ENCODE assay signal across 26 cellular contexts in the genomic region with DNA sequence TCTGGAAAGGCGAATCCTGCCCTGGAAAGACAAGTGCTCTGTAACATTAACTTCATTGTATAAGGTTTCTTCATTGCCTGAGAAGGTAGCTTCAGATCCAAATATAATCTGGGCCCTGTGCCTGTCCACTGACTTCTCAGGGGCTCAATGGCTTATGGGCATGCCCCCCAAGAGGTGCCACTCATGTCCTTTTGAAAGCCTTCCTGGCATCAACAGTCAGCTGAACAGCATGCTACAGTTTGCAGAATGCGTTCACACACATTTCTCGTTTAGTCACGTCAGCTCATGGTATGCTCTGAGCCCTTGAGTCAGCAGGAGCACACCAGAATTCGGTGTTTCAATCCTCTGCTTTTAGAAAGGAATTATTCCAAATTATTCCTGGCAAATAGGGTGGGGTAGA. TPM values are rescaled to one million over a fixed set of nuclear protein-coding genes. Genes with fewer than 3 reads are reported as not detected.
DNase-seq lines count a peak whose midpoint lies in the region; ATAC-seq, FAIRE-seq and TF ChIP-seq lines count a peak whose summit lies in the region.
"Had no signal": no experiment of that assay in that cellular context is flagged by ENCODE, and none has a peak within 500 bp of the region (broad histone marks: within the 10 kb centered on the region; RNA-seq: fewer than 3 reads in every experiment).

No MANE protein-coding gene starts in this region.

- peak overlapping the region; percentile 22 for H2AK9ac ChIP-seq in IMR-90 (replicated peaks; ENCODE audit: low read depth, low read length, poor library complexity)

- no peaks in the 10 kb centered on the region for H3K79me2 ChIP-seq in keratinocyte (ENCODE audit: control insufficient read depth, insufficient read depth, low read length)

- peak; percentile 26 for FAIRE-seq in keratinocyte (lab: Jason Lieb, UNC)
- FAIRE-seq: A204.1 had no signal

- TF ChIP-seq CTCF in IMR-90 (conservative IDR thresholded peaks at IDR 0.05; ENCODE audit: low read depth, low read length) (no peak), keratinocyte (optimal IDR thresholded peaks at IDR 0.05 in 1 of 3, IDR thresholded peaks at IDR 0.05 in 1 of 3, conservative IDR thresholded peaks at IDR 0.05 in 1 of 3; ENCODE audit: extremely low read depth in 1 of 3, insufficient read depth in 2 of 3, low read length in 3 of 3) (no peak), lower lobe of right lung (IDR thresholded peaks at IDR 0.05) (no peak)

- peaks cover 6 to 8% of the 10 kb centered on the region in 2 experiments; a peak in 2 of 4 replicates for H3K79me1 ChIP-seq in IMR-90 (ENCODE audit: low read depth in 1 of 2, low read length in 2 of 2)

- no peak overlapping the region for H3K4me2 ChIP-seq in IMR-90 (ENCODE audit: low read depth, low read length)
- no peak overlapping the region for H3K4me2 ChIP-seq in keratinocyte (ENCODE audit: control insufficient read depth, extremely low read depth, insufficient read depth, low read depth, low read length)
- H3K4me2 ChIP-seq: neural progenitor cell had no signal

- H2AFZ ChIP-seq in IMR-90 (replicated peaks; ENCODE audit: low read length, poor library complexity) (no peak overlapping the region), keratinocyte (ENCODE audit: control insufficient read depth, low read length) (no peak overlapping the region)
- H2AFZ ChIP-seq: neural progenitor cell had no signal

- no peak overlapping the region for H4K5ac ChIP-seq in IMR-90 (ENCODE audit: low read depth, low read length)

- no peak overlapping the region for H3K23ac ChIP-seq in IMR-90 (ENCODE audit: low read depth, low read length)

- no CpG with 5 or more reads among the region's 5 CpGs for WGBS in IMR-90 (ENCODE audit: extremely low coverage in 2 of 2, insufficient read length in 1 of 2), 2 experiments

- H3K9me3 ChIP-seq in IMR-90 (ENCODE audit: control insufficient read depth, insufficient read depth, low read length) (no peaks in the 10 kb centered on the region), keratinocyte (ENCODE audit: control insufficient read depth, low read depth, low read length) (no peaks in the 10 kb centered on the region), lower lobe of right lung (no peaks in the 10 kb centered on the region)
- H3K9me3 ChIP-seq: left ventricle myocardium inferior, right lobe of liver, upper lobe of right lung had no signal

- no peak overlapping the region for H2BK20ac ChIP-seq in IMR-90 (ENCODE audit: low read depth, low read length)

- no peak overlapping the region for H3K18ac ChIP-seq in IMR-90 (ENCODE audit: low read depth, low read length)

- H4K91ac ChIP-seq in IMR-90 (ENCODE audit: insufficient read depth, low read depth, low read length): no peak overlapping the region

- H3K4ac ChIP-seq in IMR-90 (ENCODE audit: low read depth, low read length): no peak overlapping the region

- H3K4me1 Mint-ChIP-seq in stimulated activated effector memory CD8-positive, alpha-beta T cell treated with anti-CD3 and anti-CD28 coated beads, Interleukin-12 subunit alpha, Interleukin-12 subunit beta, amount 100 ng/mL, for 72 hours: peaks cover 14% of the 10 kb centered on the region

- no peak overlapping the region for H3K4me3 Mint-ChIP-seq in stimulated activated effector memory CD8-positive, alpha-beta T cell treated with anti-CD3 and anti-CD28 coated beads, Interleukin-12 subunit alpha, Interleukin-12 subunit beta, amount 100 ng/mL, for 72 hours
- H3K4me3 Mint-ChIP-seq: activated naive CD8-positive, alpha-beta T cell treated with anti-CD3 and anti-CD28 coated beads for 36 hours; activated T-cell treated with anti-CD3 and anti-CD28 coated beads, Interleukin-2, amount 50 U/mL, for 4 hours; CD14-positive monocyte; IgD-negative memory B cell; neural progenitor cell had no signal

- H4K20me1 ChIP-seq in IMR-90 (ENCODE audit: insufficient read depth, low read length): 0 out of 2 replicates have a peak, but pooled peaks cover 3% of the 10 kb centered on the region
- H4K20me1 ChIP-seq in keratinocyte (ENCODE audit: control insufficient read depth, extremely low read depth, insufficient read depth, low read length): no peaks in the 10 kb centered on the region

- H2AK5ac ChIP-seq in IMR-90 (ENCODE audit: low read depth, low read length): 0 out of 2 replicates have a peak overlapping the region, but pooled peaks have one; percentile 11

- H3K9me3 Mint-ChIP-seq in stimulated activated effector memory CD8-positive, alpha-beta T cell treated with anti-CD3 and anti-CD28 coated beads, Interleukin-12 subunit alpha, Interleukin-12 subunit beta, amount 100 ng/mL, for 72 hours: no peaks in the 10 kb centered on the region
- H3K9me3 Mint-ChIP-seq: activated naive CD8-positive, alpha-beta T cell treated with anti-CD3 and anti-CD28 coated beads for 36 hours; activated T-cell treated with anti-CD3 and anti-CD28 coated beads, Interleukin-2, amount 50 U/mL, for 4 hours; CD14-positive monocyte; IgD-negative memory B cell; neural progenitor cell had no signal

- no peak overlapping the region for H2BK120ac ChIP-seq in IMR-90 (ENCODE audit: low read depth, low read length)

- in situ Hi-C loops in IMR-90 (cut with MboI; ENCODE audit: low sequenced_read_pairs): loop anchor here (25.0 kb wide), 1 partner anchor 439 kb away; no protein-coding TSS in a partner anchor

- H2BK5ac ChIP-seq in IMR-90 (ENCODE audit: low read depth, low read length, poor library complexity, severe bottlenecking): no peak overlapping the region

- H3K4me1 ChIP-seq in IMR-90 (ENCODE audit: control insufficient read depth, insufficient read depth, low read length) (peaks cover 21% of the 10 kb centered on the region), keratinocyte (ENCODE audit: control insufficient read depth, extremely low read depth, insufficient read depth, low read length) (no peaks in the 10 kb centered on the region), lower lobe of right lung (peaks cover 44% of the 10 kb centered on the region)
- H3K4me1 ChIP-seq: right lobe of liver had no signal

- H4K8ac ChIP-seq in IMR-90 (ENCODE audit: low read depth in 2 of 2, low read length in 2 of 2): no peak overlapping the region

- BruUV-seq in IMR-90 (replicated peaks; lab: Mats Ljungman, UMichigan): no TSS peak

- no peak overlapping the region for H3K14ac ChIP-seq in IMR-90 (replicated peaks; ENCODE audit: low read depth, low read length)

- no peaks in the 10 kb centered on the region for H3K36me3 Mint-ChIP-seq in stimulated activated effector memory CD8-positive, alpha-beta T cell treated with anti-CD3 and anti-CD28 coated beads, Interleukin-12 subunit alpha, Interleukin-12 subunit beta, amount 100 ng/mL, for 72 hours
- H3K36me3 Mint-ChIP-seq: CD14-positive monocyte, neural progenitor cell had no signal

- H3K4me3 ChIP-seq in IMR-90 (ENCODE audit: insufficient read depth, low read depth, low read length): no peak overlapping the region
- H3K4me3 ChIP-seq in keratinocyte (ENCODE audit: control insufficient read depth in 2 of 3, extremely low read depth in 1 of 3, insufficient read depth in 2 of 3, low read depth in 1 of 3, low read length in 3 of 3): no peak overlapping the region
- H3K4me3 ChIP-seq in lower lobe of right lung: no peak overlapping the region
- H3K4me3 ChIP-seq: left ventricle myocardium inferior, neural progenitor cell, right lobe of liver, SK-N-MC, upper lobe of right lung had no signal

- intact Hi-C loops in IMR-90 (cut with micrococcal nuclease): no loop called here
- intact Hi-C loops in lower lobe of right lung (cut with DNase I): loop anchor here (10.0 kb wide), 1 partner anchor 127 kb away; a partner anchor contains a TSS

- H3K56ac ChIP-seq in IMR-90 (ENCODE audit: extremely low read depth, insufficient read depth, low read length): no peak overlapping the region

- no peak for TF ChIP-seq POLR2A in IMR-90 (IDR thresholded peaks at IDR 0.05; ENCODE audit: low read depth, low read length)

- no peaks in the 10 kb centered on the region for H3K27me3 ChIP-seq in IMR-90 (ENCODE audit: control insufficient read depth, insufficient read depth, low read length)
- no peaks in the 10 kb centered on the region for H3K27me3 ChIP-seq in keratinocyte (ENCODE audit: control insufficient read depth, extremely low read depth, insufficient read depth, low read length)
- no peaks in the 10 kb centered on the region for H3K27me3 ChIP-seq in lower lobe of right lung (ENCODE audit: low read depth)
- H3K27me3 ChIP-seq: neural progenitor cell, right lobe of liver, upper lobe of right lung had no signal

- H3K27ac ChIP-seq in IMR-90 (ENCODE audit: insufficient read depth, low read length) (no peak overlapping the region), caudate nucleus (ENCODE audit: low read depth, low read length) (peak overlapping the region; percentile 98), keratinocyte (ENCODE audit: control insufficient read depth, insufficient read depth, low read length) (no peak overlapping the region), lower lobe of right lung (no peak overlapping the region)
- H3K27ac ChIP-seq: left ventricle myocardium inferior, neural progenitor cell, right lobe of liver, SK-N-MC, upper lobe of right lung had no signal

- H3K27ac Mint-ChIP-seq in stimulated activated effector memory CD8-positive, alpha-beta T cell treated with anti-CD3 and anti-CD28 coated beads, Interleukin-12 subunit alpha, Interleukin-12 subunit beta, amount 100 ng/mL, for 72 hours: peak overlapping the region; percentile 30
- H3K27ac Mint-ChIP-seq: activated naive CD8-positive, alpha-beta T cell treated with anti-CD3 and anti-CD28 coated beads for 36 hours; CD14-positive monocyte; IgD-negative memory B cell; neural progenitor cell; progenitor cell of endocrine pancreas had no signal

- TF ChIP-seq RAD21 in IMR-90 (IDR thresholded peaks at IDR 0.05; ENCODE audit: low read length): no peak

- H3K9ac ChIP-seq in IMR-90 (ENCODE audit: low read depth, low read length): no peak overlapping the region
- H3K9ac ChIP-seq in keratinocyte (ENCODE audit: control insufficient read depth, extremely low read depth, insufficient read depth, low read length): no peak overlapping the region
- H3K9ac ChIP-seq: neural progenitor cell had no signal

- H3K36me3 ChIP-seq in IMR-90 (ENCODE audit: control insufficient read depth, insufficient read depth, low read length) (no peaks in the 10 kb centered on the region), keratinocyte (ENCODE audit: control insufficient read depth in 2 of 2, extremely low read depth in 1 of 2, insufficient read depth in 2 of 2, low read length in 2 of 2) (no peaks in the 10 kb centered on the region), lower lobe of right lung (no peaks in the 10 kb centered on the region)
- H3K36me3 ChIP-seq: left ventricle myocardium inferior, neural progenitor cell, right lobe of liver, upper lobe of right lung had no signal

- POLR2A ChIA-PET in IMR-90 (lab: Charles Lee; ENCODE audit: unreplicated experiment): no interaction called here

- H2BK15ac ChIP-seq in IMR-90 (ENCODE audit: low read depth, low read length): no peak overlapping the region

- dilution Hi-C loops in IMR-90 (cut with HindIII; ENCODE audit: low sequenced_read_pairs, unreplicated experiment): no loop called here
- dilution Hi-C loops in keratinocyte (cut with MboI; ENCODE audit: extremely low pct_ligation_motif_present, low sequenced_read_pairs): no loop called here

- DNase-seq in IMR-90: no peak
- no peak for DNase-seq in caudate nucleus (lab: John Stamatoyannopoulos, UW)
- no peak for DNase-seq in keratinocyte (ENCODE audit: low read depth, low spot score)
- DNase-seq in stimulated activated effector memory CD8-positive, alpha-beta T cell treated with anti-CD3 and anti-CD28 coated beads, Interleukin-12 subunit alpha, Interleukin-12 subunit beta, amount 100 ng/mL, for 72 hours (ENCODE audit: low spot score in 2 of 2): no peak
- no peak for DNase-seq in RPMI8226
- DNase-seq in lower lobe of right lung: no peak
- DNase-seq in GM19240 (ENCODE audit: insufficient read length, low spot score): no peak
- no peak for DNase-seq in NCI-H524 (lab: John Stamatoyannopoulos, UW)
- DNase-seq: activated gamma-delta T cell; activated naive CD8-positive, alpha-beta T cell treated with anti-CD3 and anti-CD28 coated beads for 36 hours; activated T-cell treated with anti-CD3 and anti-CD28 coated beads, Interleukin-2, amount 50 U/mL, for 4 hours; cerebellar nuclear complex; DND-41; effector CD4-positive, alpha-beta T cell; left ventricle myocardium inferior; OCI-M1; right lobe of liver; stimulated activated CD4-positive, alpha-beta T cell treated with anti-CD3 and anti-CD28 coated beads, Interleukin-4, amount 100 ng/mL, for 1 hour; upper lobe of right lung had no signal

- CTCF ChIA-PET in IMR-90 (lab: Yijun Ruan, JAX): no interaction called here

- H3K9me1 ChIP-seq in IMR-90 (ENCODE audit: insufficient read depth, low read length) (peaks cover 12% of the 10 kb centered on the region), keratinocyte (ENCODE audit: control insufficient read depth, extremely low read depth, insufficient read depth, low read length) (no peaks in the 10 kb centered on the region)

- no peak for ATAC-seq in IMR-90 (ENCODE audit: low read depth)
- ATAC-seq in stimulated activated effector memory CD8-positive, alpha-beta T cell treated with anti-CD3 and anti-CD28 coated beads, Interleukin-12 subunit alpha, Interleukin-12 subunit beta, amount 100 ng/mL, for 72 hours: no peak
- ATAC-seq in lower lobe of right lung: no peak
- ATAC-seq: activated T-cell treated with anti-CD3 and anti-CD28 coated beads, Interleukin-2, amount 50 U/mL, for 4 hours; HCT116; right lobe of liver; upper lobe of right lung had no signal

RNA-seq across cellular contexts. Expression of a gene that starts 23.8 kb away (rescaled TPM):
- total RNA-seq in IMR-90 (2012; rRNA removed) (2.0 and 2.2 TPM in 2 replicates), lower lobe of right lung (3.0 TPM)
- polyA plus RNA-seq in IMR-90 (2012; rRNA removed) (4.2 and 4.6 TPM in 2 replicates), keratinocyte (0.60 to 1.8 TPM (median 0.83 TPM) in 3 replicates)
- polyA plus RNA-seq in IMR-90 (2012; cell fraction: cytosol; rRNA removed): 4.5 and 5.0 TPM in 2 replicates
- 4.4 and 7.7 TPM in 2 replicates for polyA plus RNA-seq in IMR-90 (2012; cell fraction: nucleus; rRNA removed; ENCODE audit: low replicate concordance)
- polyA plus RNA-seq in keratinocyte (2011; ENCODE audit: low read depth): 0.27 TPM
- 0.69 and 1.4 TPM in 2 replicates for polyA plus RNA-seq in keratinocyte (2011; cell fraction: cytosol; rRNA removed)
- polyA plus RNA-seq in keratinocyte (2011; cell fraction: nucleus; rRNA removed): 1.3 and 1.7 TPM in 2 replicates
- 0.17 and 0.79 TPM in 2 replicates for polyA plus RNA-seq in keratinocyte (2012; ENCODE audit: low replicate concordance)
- polyA minus RNA-seq in keratinocyte: 1.2 to 2.4 TPM (median 2.4 TPM) in 3 replicates
- 3.1 TPM for polyA minus RNA-seq in keratinocyte (2011; cell fraction: cytosol; rRNA and poly(A)+ RNA removed)
- polyA minus RNA-seq in keratinocyte (2011; cell fraction: nucleus; rRNA and poly(A)+ RNA removed): 0.95 and 1.6 TPM in 2 replicates

RNA-seq across cellular contexts. Expression of a gene that starts 40.1 kb away (rescaled TPM):
- total RNA-seq in IMR-90 (2012; rRNA removed) (18.3 and 19.2 TPM in 2 replicates), lower lobe of right lung (10.7 TPM)
- polyA plus RNA-seq in IMR-90 (2012; rRNA removed) (7.2 and 8.0 TPM in 2 replicates), keratinocyte (7.0 to 8.8 TPM (median 7.6 TPM) in 3 replicates)
- 2.9 and 3.2 TPM in 2 replicates for polyA plus RNA-seq in IMR-90 (2012; cell fraction: cytosol; rRNA removed)
- polyA plus RNA-seq in IMR-90 (2012; cell fraction: nucleus; rRNA removed; ENCODE audit: low replicate concordance): 1.8 and 5.1 TPM in 2 replicates
- polyA plus RNA-seq in keratinocyte (2011; ENCODE audit: low read depth): 4.7 TPM
- 4.6 and 6.4 TPM in 2 replicates for polyA plus RNA-seq in keratinocyte (2011; cell fraction: cytosol; rRNA removed)
- 8.0 and 8.7 TPM in 2 replicates for polyA plus RNA-seq in keratinocyte (2011; cell fraction: nucleus; rRNA removed)
- polyA plus RNA-seq in keratinocyte (2012; ENCODE audit: low replicate concordance): 5.8 and 7.1 TPM in 2 replicates
- 6.6 to 11.3 TPM (median 10.7 TPM) in 3 replicates for polyA minus RNA-seq in keratinocyte
- polyA minus RNA-seq in keratinocyte (2011; cell fraction: cytosol; rRNA and poly(A)+ RNA removed): 13.0 TPM
- 8.3 and 18.5 TPM in 2 replicates for polyA minus RNA-seq in keratinocyte (2011; cell fraction: nucleus; rRNA and poly(A)+ RNA removed)
